Comparison of ENCODE assay signal across 8 cellular contexts in genomic region chr19:1269065-1269477, GRCh38. TPM values are rescaled to one million over a fixed set of nuclear protein-coding genes. Genes with fewer than 3 reads are reported as not detected.
DNase-seq lines count a peak whose midpoint lies in the region; ATAC-seq and TF ChIP-seq lines count a peak whose summit lies in the region.

Gene CIRBP (plus strand): TSS chr19:1269332. CDS start chr19:1270934, 1,602 bp downstream.

- H3K36me3 Mint-ChIP-seq in activated T-helper 2 cell treated with anti-CD3 and anti-CD28 coated beads, Interferon-gamma antibody, Interleukin-2, Interleukin-4, amounts not matched to agents 10 μg/mL and 5 μg/mL and 100 μg/mL, durations not matched to agents 14 hours and 24 hours and 36 hours (ENCODE audit: low read depth), result peaks cover 42% of the 10 kb centered on the region
- peaks cover 22% of the 10 kb centered on the region for H3K36me3 Mint-ChIP-seq in natural killer cell treated with Interleukin-12 subunit alpha and Interleukin-12 subunit beta and Interleukin-15 and Interleukin-18, amount 100 ng/mL, for 72 hours

- TF ChIP-seq CTCF in fibroblast of mammary gland (conservative IDR thresholded peaks at IDR 0.05; ENCODE audit: control insufficient read depth, insufficient read depth, low read depth, low read length), result no peak

- ATAC-seq in natural killer cell treated with Interleukin-12 subunit alpha and Interleukin-12 subunit beta and Interleukin-15 and Interleukin-18, amount 100 ng/mL, for 72 hours, result peak; percentile 89 to 92

- no peaks in the 10 kb centered on the region for H3K27me3 Mint-ChIP-seq in activated T-helper 2 cell treated with anti-CD3 and anti-CD28 coated beads, Interferon-gamma antibody, Interleukin-2, Interleukin-4, amounts not matched to agents 10 μg/mL and 5 μg/mL and 100 μg/mL, durations not matched to agents 14 hours and 24 hours and 36 hours (ENCODE audit: low read depth)
- no peaks in the 10 kb centered on the region for H3K27me3 Mint-ChIP-seq in natural killer cell treated with Interleukin-12 subunit alpha and Interleukin-12 subunit beta and Interleukin-15 and Interleukin-18, amount 100 ng/mL, for 72 hours

- H3K9me3 Mint-ChIP-seq in activated T-helper 2 cell treated with anti-CD3 and anti-CD28 coated beads, Interferon-gamma antibody, Interleukin-2, Interleukin-4, amounts not matched to agents 10 μg/mL and 5 μg/mL and 100 μg/mL, durations not matched to agents 14 hours and 24 hours and 36 hours, result no peaks in the 10 kb centered on the region
- H3K9me3 Mint-ChIP-seq in natural killer cell treated with Interleukin-12 subunit alpha and Interleukin-12 subunit beta and Interleukin-15 and Interleukin-18, amount 100 ng/mL, for 72 hours, result no peaks in the 10 kb centered on the region

- peaks cover 47% of the 10 kb centered on the region for H3K4me1 Mint-ChIP-seq in activated T-helper 2 cell treated with anti-CD3 and anti-CD28 coated beads, Interferon-gamma antibody, Interleukin-2, Interleukin-4, amounts not matched to agents 10 μg/mL and 5 μg/mL and 100 μg/mL, durations not matched to agents 14 hours and 24 hours and 36 hours (ENCODE audit: low read depth)
- peaks cover 57 to 65% of the 10 kb centered on the region in 2 donors for H3K4me1 Mint-ChIP-seq in natural killer cell treated with Interleukin-12 subunit alpha and Interleukin-12 subunit beta and Interleukin-15 and Interleukin-18, amount 100 ng/mL, for 72 hours (ENCODE audit: low read depth in 2 of 2)

- H3K4me3 Mint-ChIP-seq in activated T-helper 2 cell treated with anti-CD3 and anti-CD28 coated beads, Interferon-gamma antibody, Interleukin-2, Interleukin-4, amounts not matched to agents 10 μg/mL and 5 μg/mL and 100 μg/mL, durations not matched to agents 14 hours and 24 hours and 36 hours (ENCODE audit: low read depth), result peak within 1 kb of the TSS; percentile 93
- peak within 1 kb of the TSS; percentile 98 for H3K4me3 Mint-ChIP-seq in natural killer cell treated with Interleukin-12 subunit alpha and Interleukin-12 subunit beta and Interleukin-15 and Interleukin-18, amount 100 ng/mL, for 72 hours

- TF ChIP-seq POLR2A in Raji (IDR thresholded peaks at IDR 0.05; ENCODE audit: insufficient read depth, low read depth, low read length), result peak; percentile 96

- intact Hi-C loops in activated T-helper 2 cell treated with anti-CD3 and anti-CD28 coated beads, Interferon-gamma antibody, Interleukin-2, Interleukin-4, amounts not matched to agents 10 μg/mL and 5 μg/mL and 100 μg/mL, durations not matched to agents 14 hours and 24 hours and 36 hours (cut with micrococcal nuclease), result loop anchor here (1.0 kb wide), 3 partner anchors 10 to 25 kb away; no protein-coding TSS in a partner anchor

- DNase-seq in EH (ENCODE audit: low read depth) (peak; percentile 99), H4 (ENCODE audit: low spot score) (peak; percentile 98), M059J (ENCODE audit: low read depth) (peak; percentile 99), fibroblast of mammary gland (ENCODE audit: low read depth) (peak; percentile 98)
- DNase-seq in activated T-helper 2 cell treated with anti-CD3 and anti-CD28 coated beads, Interferon-gamma antibody, Interleukin-2, Interleukin-4, amounts not matched to agents 10 μg/mL and 5 μg/mL and 100 μg/mL, durations not matched to agents 14 hours and 24 hours and 36 hours (ENCODE audit: low spot score), result peak; percentile 99
- peak; percentile 100 for DNase-seq in natural killer cell treated with Interleukin-12 subunit alpha and Interleukin-12 subunit beta and Interleukin-15 and Interleukin-18, amount 100 ng/mL, for 72 hours (ENCODE audit: low spot score)
- peak; percentile 99 for DNase-seq in stimulated activated naive CD4-positive, alpha-beta T cell treated with Interleukin-2 at 50 U/mL for 16 hours (lab: John Stamatoyannopoulos, UW)

- H3K4me3 ChIP-seq in fibroblast of mammary gland (ENCODE audit: control insufficient read depth, low read depth, low read length), result peak within 1 kb of the TSS; percentile 71

- peak within 1 kb of the TSS; percentile 91 for H3K27ac Mint-ChIP-seq in activated T-helper 2 cell treated with anti-CD3 and anti-CD28 coated beads, Interferon-gamma antibody, Interleukin-2, Interleukin-4, amounts not matched to agents 10 μg/mL and 5 μg/mL and 100 μg/mL, durations not matched to agents 14 hours and 24 hours and 36 hours
- peak within 1 kb of the TSS; percentile 94 to 96 for H3K27ac Mint-ChIP-seq in natural killer cell treated with Interleukin-12 subunit alpha and Interleukin-12 subunit beta and Interleukin-15 and Interleukin-18, amount 100 ng/mL, for 72 hours

RNA-seq across cellular contexts. Expression of gene CIRBP, which starts in this region (rescaled TPM):
- total RNA-seq in H4 (2014; rRNA removed; shearing (Covaris generic)), result 196 and 197 TPM in 2 replicates
- 115 and 145 TPM in 2 replicates for total RNA-seq in M059J (2014; rRNA removed; shearing (Covaris generic))
- 214 and 226 TPM in 2 replicates for total RNA-seq in activated T-helper 2 cell treated with anti-CD3 and anti-CD28 coated beads, Interferon-gamma antibody, Interleukin-2, Interleukin-4, amounts not matched to agents 10 μg/mL and 5 μg/mL and 100 μg/mL, durations not matched to agents 14 hours and 24 hours and 36 hours
- total RNA-seq in natural killer cell treated with Interleukin-12 subunit alpha and Interleukin-12 subunit beta and Interleukin-15 and Interleukin-18, amount 100 ng/mL, for 72 hours, result 100 to 1,000 TPM; 226 to 251 TPM

Comparison
In these comparisons a context has a peak if more than half of its experiments do, and no peak if none do; other contexts are left out.
1. Peak in every context shown above with its lines: DNase-seq, ATAC-seq and H3K4me3 ChIP-seq.